24 cellular contexts compared by ENCODE assay signal in genomic region chr11:120372296-120372695, GRCh38. TPM values are rescaled to one million over a fixed set of nuclear protein-coding genes. Genes with fewer than 3 reads are reported as not detected.
"Had no signal": no experiment of that assay in that cellular context is flagged by ENCODE, and none has a peak within 500 bp of the region (broad histone marks: within the 10 kb centered on the region; RNA-seq: fewer than 3 reads in every experiment).

No MANE protein-coding gene starts in this region.

- H3K36me3 ChIP-seq: cardiac muscle cell, esophagus muscularis mucosa, neutrophil, tibial artery, uterus had no signal

- H3K4me1 ChIP-seq: parathyroid adenoma, uterus had no signal

- H2AFZ ChIP-seq: parathyroid adenoma had no signal

- H3K27ac Mint-ChIP-seq: activated CD8-positive, alpha-beta T cell treated with anti-CD3 and anti-CD28 coated beads for 36 hours; activated naive CD8-positive, alpha-beta T cell treated with anti-CD3 and anti-CD28 coated beads, Interleukin-2, amount 10 ng/mL, durations not matched to agents 7 days and 5 days; activated T-helper 17 cell treated with anti-CD3 and anti-CD28 coated beads, Interleukin-2, amount 50 U/mL, for 72 hours; dendritic cell treated with granulocyte-macrophage colony-stimulating factor and Interleukin-4, amounts not matched to agents 40 ng/mL and 50 ng/mL, for 4 days; memory B cell; naive thymus-derived CD4-positive, alpha-beta T cell; T-cell had no signal

- H3K27me3 Mint-ChIP-seq: activated T-helper 17 cell treated with anti-CD3 and anti-CD28 coated beads, Interleukin-2, amount 50 U/mL, for 72 hours; memory B cell had no signal

- H3K4me1 Mint-ChIP-seq: activated naive CD8-positive, alpha-beta T cell treated with anti-CD3 and anti-CD28 coated beads, Interleukin-2, amount 10 ng/mL, durations not matched to agents 7 days and 5 days; activated T-helper 17 cell treated with anti-CD3 and anti-CD28 coated beads, Interleukin-2, amount 50 U/mL, for 72 hours; naive thymus-derived CD4-positive, alpha-beta T cell; T-cell had no signal

- H3K27me3 ChIP-seq: cardiac muscle cell, esophagus muscularis mucosa, tibial artery, uterus had no signal

- H3K4me3 Mint-ChIP-seq: activated CD8-positive, alpha-beta T cell treated with anti-CD3 and anti-CD28 coated beads for 36 hours; activated naive CD8-positive, alpha-beta T cell treated with anti-CD3 and anti-CD28 coated beads, Interleukin-2, amount 10 ng/mL, durations not matched to agents 7 days and 5 days; activated T-helper 17 cell treated with anti-CD3 and anti-CD28 coated beads, Interleukin-2, amount 50 U/mL, for 72 hours; dendritic cell treated with granulocyte-macrophage colony-stimulating factor and Interleukin-4, amounts not matched to agents 40 ng/mL and 50 ng/mL, for 4 days; memory B cell; naive thymus-derived CD4-positive, alpha-beta T cell; T-cell had no signal

- ATAC-seq: activated CD8-positive, alpha-beta T cell treated with anti-CD3 and anti-CD28 coated beads for 36 hours; activated T-helper 17 cell treated with anti-CD3 and anti-CD28 coated beads, Interleukin-2, amount 50 U/mL, for 72 hours; naive thymus-derived CD4-positive, alpha-beta T cell; T-cell had no signal

- H3K27ac ChIP-seq: neutrophil, parathyroid adenoma, uterus had no signal

- H3K9me3 Mint-ChIP-seq: activated CD8-positive, alpha-beta T cell treated with anti-CD3 and anti-CD28 coated beads for 36 hours; activated T-helper 17 cell treated with anti-CD3 and anti-CD28 coated beads, Interleukin-2, amount 50 U/mL, for 72 hours; dendritic cell treated with granulocyte-macrophage colony-stimulating factor and Interleukin-4, amounts not matched to agents 40 ng/mL and 50 ng/mL, for 4 days; memory B cell; naive thymus-derived CD4-positive, alpha-beta T cell; T-cell had no signal

- H3K9me3 ChIP-seq: esophagus muscularis mucosa, neutrophil, tibial artery, uterus had no signal

- DNase-seq: activated CD4-positive, alpha-beta T cell treated with anti-CD3 and anti-CD28 coated beads for 48 hours; activated CD4-positive, CD25-positive, alpha-beta regulatory T cell; activated CD8-positive, alpha-beta T cell treated with anti-CD3 and anti-CD28 coated beads for 36 hours; activated naive CD4-positive, alpha-beta T cell treated with Interleukin-2 at 50 U/mL for 16 hours; activated naive CD8-positive, alpha-beta T cell treated with anti-CD3 and anti-CD28 coated beads, Interleukin-2, amount 10 ng/mL, durations not matched to agents 7 days and 5 days; activated T-cell treated with anti-CD3 and anti-CD28 coated beads, Interleukin-2, amount 50 U/mL, for 1 hour; amygdala; effector CD8-positive, alpha-beta T cell; left cardiac atrium; naive thymus-derived CD4-positive, alpha-beta T cell; stimulated activated CD4-positive, alpha-beta T cell treated with anti-CD3 and anti-CD28 coated beads, Interleukin-2, amount 100 ng/mL, for 24 hours; stimulated activated naive CD4-positive, alpha-beta T cell treated with Interleukin-2 at 50 U/mL for 16 hours; T-cell; T1000; tibial artery; uterus had no signal

- H3K4me3 ChIP-seq: cardiac muscle cell, esophagus muscularis mucosa, tibial artery, uterus had no signal

- H3K9ac ChIP-seq: parathyroid adenoma had no signal

- H3K36me3 Mint-ChIP-seq: activated naive CD8-positive, alpha-beta T cell treated with anti-CD3 and anti-CD28 coated beads, Interleukin-2, amount 10 ng/mL, durations not matched to agents 7 days and 5 days; memory B cell; naive thymus-derived CD4-positive, alpha-beta T cell; T-cell had no signal

RNA-seq across cellular contexts. Expression of gene TLCD5, which starts 47.2 kb away (rescaled TPM):
- total RNA-seq: mononuclear cell had no signal
- polyA plus RNA-seq: naive thymus-derived CD4-positive, alpha-beta T cell had no signal
